ENCODE assay signal across 1 cellular context in genomic region chr7:27155816-27156507, GRCh38.
TF ChIP-seq lines count a peak whose summit lies in the region.

No MANE protein-coding gene starts in this region.

TF ChIP-seq in HCT116, 20 proteins besides CTCF, POLR2A, EP300 and RAD21 (continued from another document):
- TF ChIP-seq SRF (IDR thresholded peaks at IDR 0.05; ENCODE audit: low read depth) (no peak), POLR2AphosphoS5 (IDR thresholded peaks at IDR 0.05; ENCODE audit: low read depth, low read length) (peak; percentile 20; the same call in 1 of the 2 replicates), ZFX (IDR thresholded peaks at IDR 0.05) (peak; percentile 19; the same call in 1 of the 2 replicates)
